Comparison of ENCODE assay signal across 17 cellular contexts in the genomic region with DNA sequence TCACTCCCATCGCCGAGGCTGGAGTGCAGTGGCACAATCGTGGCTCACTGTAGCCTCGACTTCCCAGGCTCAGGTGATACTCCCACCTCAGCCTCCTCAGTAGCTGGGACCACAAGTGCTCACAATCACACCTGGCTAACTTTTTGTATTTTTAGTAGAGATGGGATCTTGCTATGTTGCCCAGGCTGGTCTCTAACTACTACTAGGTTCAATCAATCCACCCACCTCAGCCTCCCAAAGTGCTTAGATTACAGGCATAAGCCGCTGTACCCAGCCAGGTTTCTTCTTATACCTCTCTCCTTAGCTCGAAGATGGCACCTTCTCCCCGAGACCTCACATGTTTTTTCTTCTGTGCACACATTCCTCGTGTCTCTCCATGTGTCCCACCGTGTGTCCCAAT. TPM values are rescaled to one million over a fixed set of nuclear protein-coding genes. Genes with fewer than 3 reads are reported as not detected.
A peak's percentile ranks its signal among the peaks of the same experiment; 100 is the strongest.
DNase-seq lines count a peak whose midpoint lies in the region; FAIRE-seq and TF ChIP-seq lines count a peak whose summit lies in the region.
"Had no signal": no experiment of that assay in that cellular context is flagged by ENCODE, and none has a peak within 500 bp of the region (broad histone marks: within the 10 kb centered on the region; RNA-seq: fewer than 3 reads in every experiment).

No MANE protein-coding gene starts in this region.

- no peak overlapping the region for H3K27ac Mint-ChIP-seq in neural progenitor cell

- H3K4me1 ChIP-seq in kidney (ENCODE audit: control insufficient read depth in 1 of 2, insufficient read depth in 1 of 2, low read depth in 1 of 2, low read length in 2 of 2): peaks cover 4 to 9% of the 10 kb centered on the region in 2 donors
- H3K4me1 ChIP-seq in neural progenitor cell: peaks cover 8% of the 10 kb centered on the region

- H3K9me3 ChIP-seq in kidney (ENCODE audit: control insufficient read depth in 1 of 2, low read length in 2 of 2) (no peaks in the 10 kb centered on the region), neural progenitor cell (ENCODE audit: low read depth) (no peaks in the 10 kb centered on the region)
- H3K9me3 ChIP-seq: HAP-1 had no signal

- TF ChIP-seq CTCF in RWPE1 (conservative IDR thresholded peaks at IDR 0.05; ENCODE audit: low read depth) (no peak), kidney (IDR thresholded peaks at IDR 0.05; ENCODE audit: borderline replicate concordance, extremely low read depth, insufficient read depth) (no peak), neural progenitor cell (IDR thresholded peaks at IDR 0.05) (no peak), GM13976 (IDR thresholded peaks at IDR 0.05; ENCODE audit: borderline replicate concordance, control extremely low read depth, extremely low read depth, insufficient read depth, missing control alignments) (no peak)

- peaks cover 16% of the 10 kb centered on the region for H4K20me1 ChIP-seq in neural progenitor cell (ENCODE audit: low read depth)

- intact Hi-C loops in kidney (cut with DNase I): no loop called here

- peaks cover 17% of the 10 kb centered on the region for H3K79me2 ChIP-seq in neural progenitor cell (ENCODE audit: low read depth)

- no peaks in the 10 kb centered on the region for H3K27me3 ChIP-seq in neural progenitor cell

- H3K36me3 ChIP-seq in kidney (ENCODE audit: control insufficient read depth in 1 of 2, insufficient read depth in 2 of 2, low read length in 2 of 2) (no peaks in the 10 kb centered on the region), neural progenitor cell (no peaks in the 10 kb centered on the region)
- H3K36me3 ChIP-seq: HAP-1 had no signal

- in situ Hi-C loops in GM13976 (cut with MboI; ENCODE audit: low sequenced_read_pairs, unreplicated experiment): no loop called here

- H3K36me3 Mint-ChIP-seq in neural progenitor cell: peaks cover 2% of the 10 kb centered on the region

- H3K27me3 Mint-ChIP-seq in neural progenitor cell (ENCODE audit: insufficient read depth, low read depth): no peaks in the 10 kb centered on the region

- H3K27ac ChIP-seq in RWPE1 (peak overlapping the region; percentile 2; the same call in 1 of the 2 replicates), kidney (ENCODE audit: low read depth in 2 of 2, low read length in 2 of 2) (no peak overlapping the region), neural progenitor cell (no peak overlapping the region)

- DNase-seq in RWPE1 (ENCODE audit: low spot score) (no peak), kidney (peak; percentile 28), neural progenitor cell (ENCODE audit: low spot score) (no peak), NCI-H446 treated with DMSO at 0.1 percent for 48 hours (lab: John Stamatoyannopoulos, UW) (no peak), GM13976 (ENCODE audit: low spot score) (no peak)
- DNase-seq: C1 segment of cervical spinal cord; Calu3; CD4-positive, alpha-beta memory T cell; COR-L47; DMS53; DMS79 treated with DMSO at 0.1 percent for 48 hours; GF-D8; GOT3 had no signal

- no peak for FAIRE-seq in kidney (lab: Jason Lieb, UNC)
- FAIRE-seq: GM12891, H54 had no signal

- H3K4me3 Mint-ChIP-seq in neural progenitor cell: peak overlapping the region; percentile 46
- H3K4me3 Mint-ChIP-seq: CD4-positive, alpha-beta memory T cell had no signal

- CTCF ChIA-PET in RWPE1 (lab: Yijun Ruan, JAX): interaction anchor here (0.6 kb wide), 1 partner anchor 417 kb away, joined by 4 read pairs; a partner anchor contains a TSS

- peaks cover 16% of the 10 kb centered on the region for H3K4me1 Mint-ChIP-seq in neural progenitor cell

- no peak overlapping the region for H2AFZ ChIP-seq in neural progenitor cell (replicated peaks)

- no peak overlapping the region for H3K4me3 ChIP-seq in kidney (ENCODE audit: low read length in 2 of 2)
- H3K4me3 ChIP-seq in neural progenitor cell: no peak overlapping the region
- H3K4me3 ChIP-seq: HAP-1 had no signal

- H3K9ac ChIP-seq in kidney (ENCODE audit: low read length in 2 of 2) (no peak overlapping the region), neural progenitor cell (no peak overlapping the region)

- POLR2A ChIA-PET in RWPE1 (lab: Yijun Ruan, JAX; ENCODE audit: low non-redundant PET): no interaction called here

- no peaks in the 10 kb centered on the region for H3K9me3 Mint-ChIP-seq in neural progenitor cell
- H3K9me3 Mint-ChIP-seq: CD4-positive, alpha-beta memory T cell had no signal

- no peak overlapping the region for H3K4me2 ChIP-seq in neural progenitor cell

- H3F3A ChIP-seq in neural progenitor cell (ENCODE audit: low read depth): peaks cover 7% of the 10 kb centered on the region

RNA-seq across cellular contexts. Expression of a gene that starts 3.0 kb away (rescaled TPM):
- total RNA-seq in kidney (2.1 TPM), neural progenitor cell (ENCODE audit: low replicate concordance) (0.93 and 2.2 TPM in 2 replicates)
- 1.9 TPM for polyA plus RNA-seq in kidney (ENCODE audit: insufficient read depth, low read depth, low replicate concordance)

RNA-seq across cellular contexts. Expression of a gene that starts 3.1 kb away (rescaled TPM):
- total RNA-seq in kidney (86.4 TPM), neural progenitor cell (ENCODE audit: low replicate concordance) (44.1 and 58.7 TPM in 2 replicates)
- polyA plus RNA-seq in kidney (ENCODE audit: insufficient read depth, low read depth, low replicate concordance): 41.5 TPM

RNA-seq across cellular contexts. Expression of a gene that starts 16.3 kb away (rescaled TPM):
- total RNA-seq in kidney (3.2 TPM), neural progenitor cell (ENCODE audit: low replicate concordance) (not detected in 2 replicates)
- polyA plus RNA-seq in kidney (ENCODE audit: insufficient read depth, low read depth, low replicate concordance): 5.4 TPM
- total RNA-seq: Calu3, G401 had no signal

RNA-seq across cellular contexts. Expression of a gene that starts 26.4 kb away (rescaled TPM):
- 28.2 TPM for total RNA-seq in kidney
- polyA plus RNA-seq in kidney (ENCODE audit: insufficient read depth, low read depth, low replicate concordance): 51.9 TPM
- 11.9 and 51.4 TPM in 2 replicates for total RNA-seq in neural progenitor cell (ENCODE audit: low replicate concordance)

RNA-seq across cellular contexts. Expression of a gene that starts 26.5 kb away (rescaled TPM):
- total RNA-seq in kidney: 18.8 TPM
- 14.7 TPM for polyA plus RNA-seq in kidney (ENCODE audit: insufficient read depth, low read depth, low replicate concordance)
- total RNA-seq in neural progenitor cell (ENCODE audit: low replicate concordance): 22.4 and 27.8 TPM in 2 replicates
